Comparison of ENCODE assay signal across 7 cellular contexts in genomic region chr12:42332301-42332894, GRCh38. TPM values are rescaled to one million over a fixed set of nuclear protein-coding genes. Genes with fewer than 3 reads are reported as not detected.
DNase-seq lines count a peak whose midpoint lies in the region; ATAC-seq and TF ChIP-seq lines count a peak whose summit lies in the region.

No MANE protein-coding gene starts in this region.

- TF ChIP-seq CTCF in DND-41 (IDR thresholded peaks at IDR 0.05; ENCODE audit: borderline replicate concordance, extremely low read depth, low read length, poor library complexity, severe bottlenecking) (peak; percentile 64), cardiac fibroblast (IDR thresholded peaks at IDR 0.05; ENCODE audit: low read depth, low read length) (peak; percentile 51)

- peaks cover 19% of the 10 kb centered on the region for H3K36me3 ChIP-seq in DND-41 (ENCODE audit: insufficient read depth, low read length)

- ATAC-seq in DND-41 (ENCODE audit: insufficient read depth, low read depth) (peak; percentile 83), GM19328 (IDR thresholded peaks at IDR 0.05; ENCODE audit: unreplicated experiment) (peak; percentile 62), HG03520 (IDR thresholded peaks at IDR 0.05; ENCODE audit: unreplicated experiment) (peak; percentile 77), left lobe of liver (peak; percentile 84)

- H3K4me3 ChIP-seq in DND-41 (ENCODE audit: low read depth in 1 of 2, low read length in 2 of 2) = no peak overlapping the region
- no peak overlapping the region for H3K4me3 ChIP-seq in cardiac fibroblast (replicated peaks in 1 of 2; ENCODE audit: low read depth in 2 of 2, low read length in 2 of 2)

- DNase-seq in DND-41 (no peak), NOMO-1 (lab: John Stamatoyannopoulos, UW; ENCODE audit: unreplicated experiment in 2 of 2) (peak; percentile 46 to 69), cardiac fibroblast (ENCODE audit: low read depth in 2 of 2) (peak; percentile 67 to 70), left lobe of liver (ENCODE audit: low spot score) (no peak), ecto neural progenitor cell (ENCODE audit: low spot score) (no peak)

- H3K27ac ChIP-seq in DND-41 (ENCODE audit: low read length) = no peak overlapping the region

- no peaks in the 10 kb centered on the region for H3K9me3 ChIP-seq in DND-41 (ENCODE audit: insufficient read depth, low read length, severe bottlenecking)

- peaks cover 19% of the 10 kb centered on the region for H3K4me1 ChIP-seq in DND-41 (ENCODE audit: insufficient read depth, low read length)

- H3K79me2 ChIP-seq in DND-41 (ENCODE audit: insufficient read depth, low read length) = peaks cover 91% of the 10 kb centered on the region

- peaks cover 36% of the 10 kb centered on the region for H4K20me1 ChIP-seq in DND-41 (ENCODE audit: insufficient read depth, low read length)

- H3K4me2 ChIP-seq in DND-41 (ENCODE audit: insufficient read depth, low read length) = 0 out of 2 replicates have a peak overlapping the region, but pooled peaks have one; percentile 6

- no peak overlapping the region for H2AFZ ChIP-seq in DND-41 (ENCODE audit: low read depth, low read length)

- no peaks in the 10 kb centered on the region for H3K27me3 ChIP-seq in DND-41 (ENCODE audit: insufficient read depth, low read length, poor library complexity)

- H3K9ac ChIP-seq in DND-41 (ENCODE audit: low read depth, low read length) = no peak overlapping the region

RNA-seq across cellular contexts. Expression of gene PPHLN1, which starts 6.4 kb away (rescaled TPM):
- total RNA-seq in left lobe of liver = 14.7 TPM

RNA-seq across cellular contexts. Expression of gene ZCRB1, which starts 6.5 kb away (rescaled TPM):
- total RNA-seq in left lobe of liver = 17.6 TPM

Comparison
In these comparisons a context has a peak if more than half of its experiments do, and no peak if none do; other contexts are left out.
1. DNase-seq: peak in NOMO-1 (2 of 2) and cardiac fibroblast (2 of 2); none in DND-41 (single experiment), left lobe of liver (single experiment) and ecto neural progenitor cell (single experiment).
2. Peak in every context shown above with its lines, with median percentiles within 50 percentile points of each other: ATAC-seq.